Comparison of ENCODE assay signal across 33 cellular contexts in genomic region chr12:119720349-119720748, GRCh38. TPM values are rescaled to one million over a fixed set of nuclear protein-coding genes. Genes with fewer than 3 reads are reported as not detected.
DNase-seq lines count a peak whose midpoint lies in the region; ATAC-seq, FAIRE-seq and TF ChIP-seq lines count a peak whose summit lies in the region.
"Had no signal": no experiment of that assay in that cellular context is flagged by ENCODE, and none has a peak within 500 bp of the region (broad histone marks: within the 10 kb centered on the region; RNA-seq: fewer than 3 reads in every experiment).

No MANE protein-coding gene starts in this region.

- no peak overlapping the region for H2AFZ ChIP-seq in HepG2 (ENCODE audit: low read length)
- H2AFZ ChIP-seq in osteoblast (ENCODE audit: low read length), result no peak overlapping the region

- in situ Hi-C loops in HepG2 (cut with HindIII; ENCODE audit: extremely low pct_ligation_motif_present, low pct_unique_long_range_greater_than_20kb), result no loop called here

- no peak for ATAC-seq in HepG2
- no peak for ATAC-seq in GM18909 (IDR thresholded peaks at IDR 0.05; ENCODE audit: poor library complexity, unreplicated experiment)
- ATAC-seq: A549; CD8-positive, alpha-beta T cell had no signal

- no peak for TF ChIP-seq RAD21 in liver (IDR thresholded peaks at IDR 0.05)
- TF ChIP-seq RAD21 in HepG2 (CRISPR knock-in tag; IDR thresholded peaks at IDR 0.05), result no peak

- H3K9me3 ChIP-seq in liver (ENCODE audit: control insufficient read depth in 4 of 4, low read length in 3 of 4) (no peaks in the 10 kb centered on the region), HepG2 (ENCODE audit: low read length) (no peaks in the 10 kb centered on the region), osteoblast (ENCODE audit: low read depth, low read length) (no peaks in the 10 kb centered on the region)
- H3K9me3 ChIP-seq: A549, BE2C, Caco-2 had no signal

- H3K4me3 ChIP-seq in liver (ENCODE audit: low read depth in 1 of 3, low read length in 3 of 3) (no peak overlapping the region), HepG2 (replicated peaks in 1 of 3; ENCODE audit: insufficient read depth in 1 of 3, low read depth in 2 of 3, low read length in 3 of 3) (no peak overlapping the region), dorsolateral prefrontal cortex (no peak overlapping the region), osteoblast (ENCODE audit: insufficient read depth, low read length) (no peak overlapping the region)
- H3K4me3 ChIP-seq: A549; BLaER1; BLaER1 treated with 17β-estradiol and CSF1 and Interleukin-3, amounts not matched to agents 10 nM and 100 nM had no signal

- POLR2A ChIA-PET in HepG2 (lab: Yijun Ruan, JAX), result no interaction called here

- TF ChIP-seq EP300 in HepG2 (IDR thresholded peaks at IDR 0.05; ENCODE audit: low read depth in 2 of 2, low read length in 2 of 2) (no peak), HepG2 (CRISPR knock-in tag; IDR thresholded peaks at IDR 0.05; ENCODE audit: borderline replicate concordance) (no peak)

- no peak for DNase-seq in HepG2 (ENCODE audit: low spot score)
- no peak for DNase-seq in dorsolateral prefrontal cortex
- peak; percentile 54 for DNase-seq in osteoblast (ENCODE audit: insufficient read length, low spot score, missing footprints)
- no peak for DNase-seq in NCI-H2171 treated with DMSO at 0.1 percent for 48 hours (lab: John Stamatoyannopoulos, UW)
- DNase-seq: 8988T; ACHN; AML-193; BE2C; C1 segment of cervical spinal cord; Caco-2; Calu3; CD4-positive, alpha-beta memory T cell; CD4-positive, alpha-beta T cell; CD4-positive, CD25-positive, alpha-beta regulatory T cell; CD8-positive, alpha-beta memory T cell; CD8-positive, alpha-beta T cell; COR-L47; DMS 273 treated with DMSO at 0.1 percent for 48 hours; DMS153; DMS53; DMS79; DMS79 treated with DMSO at 0.1 percent for 48 hours; DND-41; EL had no signal

- H3K27ac ChIP-seq in liver (ENCODE audit: low read depth in 1 of 2, low read length in 2 of 2) (no peak overlapping the region), HepG2 (ENCODE audit: extremely low read length, insufficient read depth, low read length) (no peak overlapping the region), dorsolateral prefrontal cortex (peak overlapping the region in 40 of 59 donors; percentile 5 to 85 (median 73)), osteoblast (ENCODE audit: low read depth, low read length) (no peak overlapping the region)
- H3K27ac ChIP-seq: 22Rv1; A549; BLaER1; BLaER1 treated with 17β-estradiol and CSF1 and Interleukin-3, amounts not matched to agents 10 nM and 100 nM; C4-2B had no signal

- no peak overlapping the region for H3K4me2 ChIP-seq in HepG2 (ENCODE audit: low read depth, low read length)
- no peak overlapping the region for H3K4me2 ChIP-seq in osteoblast (ENCODE audit: insufficient read depth, low read length)
- H3K4me2 ChIP-seq: A549; BLaER1; BLaER1 treated with 17β-estradiol and CSF1 and Interleukin-3, amounts not matched to agents 10 nM and 100 nM had no signal

- H3K4me1 ChIP-seq in liver (ENCODE audit: control insufficient read depth in 4 of 4, insufficient read depth in 4 of 4, low read length in 3 of 4) (peaks cover 0 to 10% (median 2%) of the 10 kb centered on the region in 4 donors), HepG2 (ENCODE audit: insufficient read depth, low read length) (peaks cover 17% of the 10 kb centered on the region), osteoblast (ENCODE audit: insufficient read depth, low read length) (peaks cover 7% of the 10 kb centered on the region)
- H3K4me1 ChIP-seq: BE2C had no signal

- TF ChIP-seq CTCF in liver (IDR thresholded peaks at IDR 0.05; ENCODE audit: low read depth, low read length, missing input control) (no peak), HepG2 (CRISPR knock-in tag; IDR thresholded peaks at IDR 0.05) (no peak), dorsolateral prefrontal cortex (IDR thresholded peaks at IDR 0.05 in 54 of 56, conservative IDR thresholded peaks at IDR 0.05 in 2 of 56; ENCODE audit: low read depth in 1 of 56, partially characterized antibody in 56 of 56) (no peak), osteoblast (IDR thresholded peaks at IDR 0.05; ENCODE audit: extremely low read depth, low read depth, low read length) (no peak)

- no peak for FAIRE-seq in HepG2 (lab: Jason Lieb, UNC)
- FAIRE-seq: A204.1, A549, D721Med had no signal

- no TSS peak for BruUV-seq in HepG2 (replicated peaks; lab: Mats Ljungman, UMichigan)

- H3K27me3 ChIP-seq in liver (ENCODE audit: control insufficient read depth in 4 of 4, insufficient read depth in 4 of 4, low read length in 3 of 4) (no peaks in the 10 kb centered on the region), HepG2 (ENCODE audit: control insufficient read depth in 1 of 2, insufficient read depth in 2 of 2, low read length in 2 of 2) (no peaks in the 10 kb centered on the region), dorsolateral prefrontal cortex (no peaks in the 10 kb centered on the region), osteoblast (ENCODE audit: insufficient read depth, low read length) (no peaks in the 10 kb centered on the region)
- H3K27me3 ChIP-seq: BE2C; BLaER1; BLaER1 treated with 17β-estradiol and CSF1 and Interleukin-3, amounts not matched to agents 10 nM and 100 nM had no signal

- H3K36me3 ChIP-seq in liver (ENCODE audit: control insufficient read depth in 4 of 4, insufficient read depth in 3 of 4, low read depth in 1 of 4, low read length in 3 of 4), result no peaks in the 10 kb centered on the region
- peaks cover 0 to 20% of the 10 kb centered on the region in 2 experiments; a peak in 3 of 5 replicates for H3K36me3 ChIP-seq in HepG2 (replicated peaks in 1 of 2; ENCODE audit: control insufficient read depth in 1 of 2, insufficient read depth in 2 of 2, low read length in 2 of 2)
- H3K36me3 ChIP-seq in osteoblast (ENCODE audit: insufficient read depth, low read length), result peaks cover 12% of the 10 kb centered on the region

- CTCF ChIA-PET in HepG2 (lab: Yijun Ruan, JAX; ENCODE audit: low intra/inter-chr PET ratio, low total read pairs), result no interaction called here

- H3K79me2 ChIP-seq in HepG2 (ENCODE audit: insufficient read depth, low read length) (no peaks in the 10 kb centered on the region), osteoblast (ENCODE audit: insufficient read depth, low read length) (no peaks in the 10 kb centered on the region)

- intact Hi-C loops in HepG2 (cut with micrococcal nuclease; ENCODE audit: unreplicated experiment) (no loop called here), dorsolateral prefrontal cortex (cut with DNase I) (no loop called here)

- no peak for TF ChIP-seq POLR2A in HepG2 (IDR thresholded peaks at IDR 0.05; ENCODE audit: insufficient read depth in 1 of 2, low read depth in 2 of 2, low read length in 2 of 2)

- H4K20me1 ChIP-seq in HepG2 (ENCODE audit: insufficient read depth, low read length) (no peaks in the 10 kb centered on the region; the same call in 1 of the 2 replicates), osteoblast (ENCODE audit: insufficient read depth, low read length) (no peaks in the 10 kb centered on the region)
- H4K20me1 ChIP-seq: BLaER1; BLaER1 treated with 17β-estradiol and CSF1 and Interleukin-3, amounts not matched to agents 10 nM and 100 nM had no signal

- H3K9ac ChIP-seq in liver (ENCODE audit: low read depth in 1 of 2, low read length in 2 of 2) (no peak overlapping the region), HepG2 (ENCODE audit: insufficient read depth, low read depth, low read length) (no peak overlapping the region)
- H3K9ac ChIP-seq: BLaER1; BLaER1 treated with 17β-estradiol and CSF1 and Interleukin-3, amounts not matched to agents 10 nM and 100 nM had no signal

TF ChIP-seq in liver, 16 proteins besides CTCF, POLR2A, EP300 and RAD21:
- TF ChIP-seq YY1 (IDR thresholded peaks at IDR 0.05), result peak; percentile 53
- TF ChIP-seq HNF4A (conservative IDR thresholded peaks at IDR 0.05), result no peak

TF ChIP-seq in HepG2, 621 proteins besides CTCF, POLR2A, EP300 and RAD21 (continues in another document):
- TF ChIP-seq ZFP62 (CRISPR knock-in tag; IDR thresholded peaks at IDR 0.05), result no peak
- no peak for TF ChIP-seq MIER3 (CRISPR knock-in tag; IDR thresholded peaks at IDR 0.05; ENCODE audit: borderline replicate concordance)
- no peak for TF ChIP-seq TAF15 (IDR thresholded peaks at IDR 0.05; ENCODE audit: low read depth, low read length, poor library complexity, severe bottlenecking)
- TF ChIP-seq SMARCC2 (IDR thresholded peaks at IDR 0.05), result no peak

RNA-seq across cellular contexts. Expression of gene PRKAB1, which starts 52.4 kb away (rescaled TPM):
- 10 to 100 TPM; 11.1 to 29.9 TPM for total RNA-seq in liver
- polyA plus RNA-seq in liver, result 10 to 100 TPM; 10.5 to 11.4 TPM
- 25.4 and 28.4 TPM in 2 replicates for total RNA-seq in HepG2 (2016; rRNA removed; fragmentation: Illumina TruSeq; extraction: Trizol)
- total RNA-seq in HepG2 (2016; cell fraction: cytosol; rRNA removed; fragmentation: Illumina TruSeq; extraction: Trizol; ENCODE audit: low read depth), result 7.2 and 8.3 TPM in 2 replicates
- total RNA-seq in HepG2 (2016; cell fraction: insoluble cytoplasmic fraction; rRNA removed; fragmentation: Illumina TruSeq; extraction: Trizol), result 24.7 and 27.3 TPM in 2 replicates
- total RNA-seq in HepG2 (2016; cell fraction: membrane; rRNA removed; fragmentation: Illumina TruSeq; extraction: Trizol), result 22.4 and 23.1 TPM in 2 replicates
- 28.4 and 31.7 TPM in 2 replicates for total RNA-seq in HepG2 (2016; cell fraction: nucleus; rRNA removed; fragmentation: Illumina TruSeq; extraction: Trizol)
- 35.5 and 36.0 TPM in 2 replicates for polyA plus RNA-seq in HepG2 (2011; rRNA removed)
- 18.2 and 22.4 TPM in 2 replicates for polyA plus RNA-seq in HepG2 (2011; cell fraction: cytosol; rRNA removed)
- 37.3 and 45.3 TPM in 2 replicates for polyA plus RNA-seq in HepG2 (2011; cell fraction: nucleus; rRNA removed)
- 24.3 and 27.4 TPM in 2 replicates for polyA plus RNA-seq in HepG2 (2012)
- polyA plus RNA-seq in HepG2 (2016; cell fraction: cytosol; fragmentation: Illumina TruSeq; extraction: Trizol; ENCODE audit: low read depth), result 7.7 and 7.9 TPM in 2 replicates
- polyA plus RNA-seq in HepG2 (2016; cell fraction: insoluble cytoplasmic fraction; fragmentation: Illumina TruSeq; extraction: Trizol; ENCODE audit: low read depth), result 29.5 and 33.6 TPM in 2 replicates
- polyA plus RNA-seq in HepG2 (2016; cell fraction: membrane; fragmentation: Illumina TruSeq; extraction: Trizol; ENCODE audit: low read depth), result 15.0 and 16.9 TPM in 2 replicates
- 46.1 and 56.3 TPM in 2 replicates for polyA plus RNA-seq in HepG2 (2016; cell fraction: nucleus; fragmentation: Illumina TruSeq; extraction: Trizol; ENCODE audit: insufficient read depth, low read depth)
- polyA minus RNA-seq in HepG2 (2011; rRNA and poly(A)+ RNA removed; ENCODE audit: low replicate concordance), result 29.1 and 36.9 TPM in 2 replicates
- 16.0 and 23.4 TPM in 2 replicates for polyA minus RNA-seq in HepG2 (2011; cell fraction: cytosol; rRNA and poly(A)+ RNA removed)
- polyA minus RNA-seq in HepG2 (2011; cell fraction: nucleus; rRNA and poly(A)+ RNA removed), result 36.9 and 50.9 TPM in 2 replicates
- total RNA-seq in dorsolateral prefrontal cortex, result 10 to 100 TPM; 17.0 to 44.5 (median 30.2) TPM
- 16.6 and 25.3 TPM in 2 replicates for total RNA-seq in osteoblast

Comparison
In these comparisons a context has a peak if more than half of its experiments do, and no peak if none do; other contexts are left out.
1. H3K27ac ChIP-seq: peak in dorsolateral prefrontal cortex (40 of 59); none in liver (0 of 2), HepG2 (single experiment) and osteoblast (single experiment).